ENCODE assay signal across 21 cellular contexts in the genomic region with DNA sequence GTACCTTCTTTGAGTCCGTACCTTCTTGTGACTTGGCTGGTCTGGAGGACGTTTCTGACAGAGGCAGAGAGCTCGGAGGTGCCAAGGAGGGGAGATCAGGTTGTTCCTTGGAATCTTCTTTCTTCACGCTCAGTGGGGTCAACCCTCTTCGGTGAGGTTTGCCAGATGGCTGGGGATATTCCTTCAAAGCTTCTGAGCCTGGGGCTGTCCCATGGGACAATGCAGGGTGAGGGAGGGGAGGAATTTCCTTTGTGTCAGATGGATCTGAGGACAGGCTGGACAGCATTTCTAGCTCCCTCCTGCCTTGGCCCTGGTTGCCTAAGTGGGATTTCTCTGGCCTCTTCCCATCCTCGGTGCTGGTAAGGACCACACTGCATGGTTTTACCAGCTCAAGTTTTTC.
"Had no signal": no experiment of that assay in that cellular context is flagged by ENCODE, and none has a peak within 500 bp of the region (broad histone marks: within the 10 kb centered on the region; RNA-seq: fewer than 3 reads in every experiment).

No MANE protein-coding gene starts in this region.

- H3K4me3 ChIP-seq: thyroid gland, uterus had no signal

- H3K27ac ChIP-seq: foreskin keratinocyte, parathyroid adenoma, thyroid gland, uterus had no signal

- H3K4me1 Mint-ChIP-seq: brain, WTC11 had no signal

- H3K27ac Mint-ChIP-seq: brain, T-helper 17 cell had no signal

- H3K9me3 Mint-ChIP-seq: naive thymus-derived CD8-positive, alpha-beta T cell had no signal

- H3K9me3 ChIP-seq: thyroid gland, uterus had no signal

- H3K36me3 ChIP-seq: thyroid gland, uterus had no signal

- H3K27me3 ChIP-seq: foreskin keratinocyte, thyroid gland, uterus had no signal

- H3K27me3 Mint-ChIP-seq: brain; naive thymus-derived CD8-positive, alpha-beta T cell; stimulated activated naive B cell treated with anti-CD40 and anti-IgM and Interleukin-4, amounts not matched to agents 10 μg/mL and 1 μg/mL and 100 μg/mL, for 72 hours; T-helper 17 cell had no signal

- H3K4me1 ChIP-seq: foreskin keratinocyte, parathyroid adenoma, uterus had no signal

- ATAC-seq: foreskin keratinocyte; left ventricle myocardium superior; naive thymus-derived CD8-positive, alpha-beta T cell; stimulated activated naive B cell treated with anti-CD40 and anti-IgM and Interleukin-4, amounts not matched to agents 10 μg/mL and 1 μg/mL and 100 μg/mL, for 72 hours; T-helper 17 cell; WTC11 had no signal

- H3K4me3 Mint-ChIP-seq: brain; naive thymus-derived CD8-positive, alpha-beta T cell; stimulated activated naive B cell treated with anti-CD40 and anti-IgM and Interleukin-4, amounts not matched to agents 10 μg/mL and 1 μg/mL and 100 μg/mL, for 72 hours; WTC11 had no signal

- DNase-seq: activated CD4-positive, alpha-beta T cell treated with anti-CD3 and anti-CD28 coated beads for 4 hours; activated effector memory CD4-positive, alpha-beta T cell treated with Interleukin-2 at 50 U/mL for 16 hours; activated naive CD4-positive, alpha-beta T cell treated with anti-CD3 and anti-CD28 coated beads, Interleukin-2, amount 50 U/mL, for 16 hours; activated T-cell treated with anti-CD3 and anti-CD28 coated beads for 4 hours; amniotic stem cell; cortex of kidney; effector CD8-positive, alpha-beta T cell; foreskin keratinocyte; head of caudate nucleus; kidney glomerular epithelial cell; left ventricle myocardium superior; mesenchymal stem cell; naive thymus-derived CD8-positive, alpha-beta T cell; stimulated activated CD4-positive, alpha-beta T cell treated with anti-CD3 and anti-CD28 coated beads, Interleukin-12 subunit alpha, Interleukin-12 subunit beta, amount 100 ng/mL, for 4 hours; stimulated activated naive B cell treated with anti-CD40 and anti-IgM and Interleukin-4, amounts not matched to agents 10 μg/mL and 1 μg/mL and 100 μg/mL, for 72 hours; T-helper 17 cell; thyroid gland; uterus had no signal

- H3K9ac ChIP-seq: parathyroid adenoma had no signal
